Comparison of ENCODE assay signal across 9 cellular contexts in the genomic region with DNA sequence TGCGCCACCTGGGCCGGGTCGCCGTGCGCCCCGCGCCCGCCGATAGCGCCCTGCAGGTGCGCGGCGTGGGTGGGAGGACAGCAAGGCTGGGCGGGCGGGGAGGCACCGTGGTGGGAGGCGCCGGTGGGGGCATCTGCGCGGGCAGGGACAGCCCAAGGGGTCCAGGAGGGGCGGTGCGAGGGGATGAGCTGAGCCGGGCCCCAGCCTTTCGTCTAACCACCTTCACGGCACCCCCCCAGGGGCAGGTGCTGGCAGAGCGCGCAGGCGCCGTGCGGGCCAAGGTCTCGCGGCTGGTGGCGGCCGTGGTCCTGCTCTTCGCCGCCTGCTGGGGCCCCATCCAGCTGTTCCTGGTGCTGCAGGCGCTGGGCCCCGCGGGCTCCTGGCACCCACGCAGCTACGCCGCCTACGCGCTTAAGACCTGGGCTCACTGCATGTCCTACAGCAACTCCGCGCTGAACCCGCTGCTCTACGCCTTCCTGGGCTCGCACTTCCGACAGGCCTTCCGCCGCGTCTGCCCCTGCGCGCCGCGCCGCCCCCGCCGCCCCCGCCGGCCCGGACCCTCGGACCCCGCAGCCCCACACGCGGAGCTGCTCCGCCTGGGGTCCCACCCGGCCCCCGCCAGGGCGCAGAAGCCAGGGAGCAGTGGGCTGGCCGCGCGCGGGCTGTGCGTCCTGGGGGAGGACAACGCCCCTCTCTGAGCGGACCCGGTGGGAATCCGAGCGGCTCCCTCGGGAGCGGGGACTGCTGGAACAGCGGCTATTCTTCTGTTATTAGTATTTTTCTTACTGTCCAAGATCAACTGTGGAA. TPM values are rescaled to one million over a fixed set of nuclear protein-coding genes. Genes with fewer than 3 reads are reported as not detected.
DNase-seq lines count a peak whose midpoint lies in the region; ATAC-seq and TF ChIP-seq lines count a peak whose summit lies in the region.
"Had no signal": no experiment of that assay in that cellular context is flagged by ENCODE, and none has a peak within 500 bp of the region (broad histone marks: within the 10 kb centered on the region; RNA-seq: fewer than 3 reads in every experiment).

No MANE protein-coding gene starts in this region.

- H3K27me3 ChIP-seq in GM23248 (replicated peaks; ENCODE audit: insufficient read depth), result peaks cover 26% of the 10 kb centered on the region
- no peaks in the 10 kb centered on the region for H3K27me3 ChIP-seq in naive thymus-derived CD4-positive, alpha-beta T cell (ENCODE audit: control insufficient read depth in 2 of 2, insufficient read depth in 2 of 2, low read length in 2 of 2)

- H4K20me1 ChIP-seq in GM23248 (ENCODE audit: insufficient read depth), result no peaks in the 10 kb centered on the region

- POLR2A ChIA-PET in activated naive CD8-positive, alpha-beta T cell treated with anti-CD3 and anti-CD28 coated beads, Interleukin-2, amount 10 ng/mL, durations not matched to agents 7 days and 5 days (lab: Charles Lee), result interaction anchor here (0.6 to 3.2 kb wide), 5 partner anchors 12 to 119 kb away, joined by 3 to 26 read pairs (median 3); partner anchors contain the start of genes MED16, RNU6-9 and WDR18
- POLR2A ChIA-PET in naive thymus-derived CD4-positive, alpha-beta T cell (lab: Charles Lee), result interaction anchor here (0.8 to 8.8 kb wide), 12 partner anchors 10 to 147 kb away, joined by 3 to 82 read pairs (median 5); partner anchors contain the start of genes ARHGAP45, CFD, MED16 and RNU6-9

- 5 to 7% methylated on average over 39 to 58 of the region's 84 CpGs for WGBS in GM23248 (ENCODE audit: low coverage in 1 of 2, low lambda C conversion rate in 2 of 2, missing lambda C conversion rate in 2 of 2), 2 experiments

- H3K4me3 ChIP-seq in GM23248 (no peak overlapping the region), SK-N-MC (peak overlapping the region; percentile 65)
- peak overlapping the region; percentile 21 for H3K4me3 ChIP-seq in naive thymus-derived CD4-positive, alpha-beta T cell (ENCODE audit: low read length)

- no peaks in the 10 kb centered on the region for H3K9me3 ChIP-seq in GM23248 (ENCODE audit: low read depth)
- H3K9me3 ChIP-seq in SK-N-MC (ENCODE audit: low read depth, low read length), result no peaks in the 10 kb centered on the region
- no peaks in the 10 kb centered on the region for H3K9me3 ChIP-seq in naive thymus-derived CD4-positive, alpha-beta T cell (ENCODE audit: control insufficient read depth in 2 of 3, low read length in 3 of 3)

- peaks cover 6% of the 10 kb centered on the region; the same call in 1 of the 2 replicates for H3K79me2 ChIP-seq in GM23248 (ENCODE audit: insufficient read depth)

- intact Hi-C loops in naive thymus-derived CD4-positive, alpha-beta T cell (cut with micrococcal nuclease), result loop anchor here (1.0 to 5.0 kb wide), 5 partner anchors 13 to 321 kb away; partner anchors contain the start of genes ATP5F1D (in 1 of the 2) and RNF126 (in 1 of the 2)

- H3K27ac Mint-ChIP-seq in activated naive CD8-positive, alpha-beta T cell treated with anti-CD3 and anti-CD28 coated beads, Interleukin-2, amount 10 ng/mL, durations not matched to agents 7 days and 5 days, result peak overlapping the region; percentile 61
- peak overlapping the region in 8 of 9 donors; percentile 51 to 97 (median 80) for H3K27ac Mint-ChIP-seq in naive thymus-derived CD4-positive, alpha-beta T cell
- no peak overlapping the region for H3K27ac Mint-ChIP-seq in endothelial cell (ENCODE audit: unreplicated experiment)

- H3K4me1 ChIP-seq in GM23248 (ENCODE audit: insufficient read depth), result no peaks in the 10 kb centered on the region
- H3K4me1 ChIP-seq in naive thymus-derived CD4-positive, alpha-beta T cell (ENCODE audit: control insufficient read depth in 2 of 2, insufficient read depth in 2 of 2, low read length in 2 of 2), result peaks cover 9 to 15% of the 10 kb centered on the region in 2 donors

- H3F3A ChIP-seq in GM23248 (ENCODE audit: insufficient read depth), result 0 out of 2 replicates have a peak, but pooled peaks cover 6% of the 10 kb centered on the region

- peaks cover 8% of the 10 kb centered on the region for H3K27me3 Mint-ChIP-seq in activated naive CD8-positive, alpha-beta T cell treated with anti-CD3 and anti-CD28 coated beads, Interleukin-2, amount 10 ng/mL, durations not matched to agents 7 days and 5 days
- H3K27me3 Mint-ChIP-seq in naive thymus-derived CD4-positive, alpha-beta T cell, result peaks cover 0 to 5% (median 0%) of the 10 kb centered on the region in 5 donors
- H3K27me3 Mint-ChIP-seq in endothelial cell (ENCODE audit: unreplicated experiment), result peaks cover 7% of the 10 kb centered on the region

- no peak overlapping the region for H3K4me2 ChIP-seq in GM23248 (ENCODE audit: unreplicated experiment)

- H3K27ac ChIP-seq in 22Rv1 (peak overlapping the region; percentile 84), GM23248 (no peak overlapping the region), SK-N-MC (no peak overlapping the region)
- peak overlapping the region; percentile 64 for H3K27ac ChIP-seq in naive thymus-derived CD4-positive, alpha-beta T cell (ENCODE audit: low read depth, low read length)

- H3K36me3 Mint-ChIP-seq in activated naive CD8-positive, alpha-beta T cell treated with anti-CD3 and anti-CD28 coated beads, Interleukin-2, amount 10 ng/mL, durations not matched to agents 7 days and 5 days, result no peaks in the 10 kb centered on the region
- no peaks in the 10 kb centered on the region for H3K36me3 Mint-ChIP-seq in naive thymus-derived CD4-positive, alpha-beta T cell
- H3K36me3 Mint-ChIP-seq in endothelial cell (ENCODE audit: low read depth, unreplicated experiment), result peaks cover 6% of the 10 kb centered on the region

- H3K36me3 ChIP-seq in GM23248 (ENCODE audit: low read depth) (no peaks in the 10 kb centered on the region), SK-N-MC (ENCODE audit: insufficient read depth, low read length) (no peaks in the 10 kb centered on the region)
- H3K36me3 ChIP-seq in naive thymus-derived CD4-positive, alpha-beta T cell (ENCODE audit: control insufficient read depth in 2 of 3, insufficient read depth in 3 of 3, low read length in 3 of 3), result peaks cover 0 to 2% (median 0%) of the 10 kb centered on the region in 3 experiments

- CTCF ChIA-PET in naive thymus-derived CD4-positive, alpha-beta T cell (lab: Charles Lee), result interaction anchor here (0.6 to 6.9 kb wide), 13 partner anchors 9 to 188 kb away, joined by 3 to 106 read pairs (median 4); partner anchors contain the start of genes MED16, RNU6-9 and WDR18

- H3K9ac ChIP-seq in GM23248 (no peak overlapping the region), SK-N-MC (ENCODE audit: insufficient read length) (no peak overlapping the region)

- H3K4me3 Mint-ChIP-seq in activated naive CD8-positive, alpha-beta T cell treated with anti-CD3 and anti-CD28 coated beads, Interleukin-2, amount 10 ng/mL, durations not matched to agents 7 days and 5 days, result peak overlapping the region; percentile 84
- peak overlapping the region; percentile 74 to 91 (median 85) for H3K4me3 Mint-ChIP-seq in naive thymus-derived CD4-positive, alpha-beta T cell
- no peak overlapping the region for H3K4me3 Mint-ChIP-seq in endothelial cell (ENCODE audit: unreplicated experiment)

- TF ChIP-seq CTCF in 22Rv1 (IDR thresholded peaks at IDR 0.05) (peak; percentile 15; the same call in 1 of the 2 replicates), endothelial cell (IDR thresholded peaks at IDR 0.05; ENCODE audit: unreplicated experiment) (no peak)

- in situ Hi-C loops in GM23248 (cut with MboI), result no loop called here

- no peaks in the 10 kb centered on the region for H3K9me2 ChIP-seq in GM23248 (ENCODE audit: insufficient read depth)

- ATAC-seq in activated naive CD8-positive, alpha-beta T cell treated with anti-CD3 and anti-CD28 coated beads, Interleukin-2, amount 10 ng/mL, durations not matched to agents 7 days and 5 days (ENCODE audit: low read depth), result peak; percentile 40
- peak; percentile 70 for ATAC-seq in naive thymus-derived CD4-positive, alpha-beta T cell

- H2AFZ ChIP-seq in GM23248, result no peak overlapping the region

- H3K9me3 Mint-ChIP-seq in activated naive CD8-positive, alpha-beta T cell treated with anti-CD3 and anti-CD28 coated beads, Interleukin-2, amount 10 ng/mL, durations not matched to agents 7 days and 5 days, result no peaks in the 10 kb centered on the region
- H3K9me3 Mint-ChIP-seq in naive thymus-derived CD4-positive, alpha-beta T cell, result no peaks in the 10 kb centered on the region
- no peaks in the 10 kb centered on the region for H3K9me3 Mint-ChIP-seq in endothelial cell (ENCODE audit: unreplicated experiment)

- DNase-seq in GM23248 (peak; percentile 55), SK-N-MC (ENCODE audit: low read depth, low spot score) (no peak), amygdala (lab: John Stamatoyannopoulos, UW) (no peak), NCI-H1694 (lab: John Stamatoyannopoulos, UW) (no peak), endothelial cell (ENCODE audit: low spot score) (no peak)
- peak; percentile 80 for DNase-seq in activated naive CD8-positive, alpha-beta T cell treated with anti-CD3 and anti-CD28 coated beads, Interleukin-2, amount 10 ng/mL, durations not matched to agents 7 days and 5 days
- DNase-seq in naive thymus-derived CD4-positive, alpha-beta T cell, result peak; percentile 61 to 77 (median 76)

- H3K4me1 Mint-ChIP-seq in activated naive CD8-positive, alpha-beta T cell treated with anti-CD3 and anti-CD28 coated beads, Interleukin-2, amount 10 ng/mL, durations not matched to agents 7 days and 5 days, result peaks cover 12% of the 10 kb centered on the region
- peaks cover 5 to 26% (median 18%) of the 10 kb centered on the region in 7 donors for H3K4me1 Mint-ChIP-seq in naive thymus-derived CD4-positive, alpha-beta T cell
- peaks cover 2% of the 10 kb centered on the region for H3K4me1 Mint-ChIP-seq in endothelial cell (ENCODE audit: unreplicated experiment)

RNA-seq across cellular contexts. Expression of gene KISS1R, which starts 3.1 kb away (rescaled TPM):
- total RNA-seq in GM23248 (2014; rRNA removed; shearing (Covaris generic)), result not detected in 2 replicates
- not detected in 2 replicates for polyA plus RNA-seq in GM23248 (2016; fragmentation: Nextera tagmentation; extraction: Ambion mirVana)
- 1 to 10 TPM; 2.9 to 3.1 TPM for total RNA-seq in activated naive CD8-positive, alpha-beta T cell treated with anti-CD3 and anti-CD28 coated beads, Interleukin-2, amount 10 ng/mL, durations not matched to agents 7 days and 5 days
- total RNA-seq in naive thymus-derived CD4-positive, alpha-beta T cell, result 1 to 10 TPM; 1.1 to 3.0 (median 1.7) TPM
- under 1 TPM; 0.72 to 0.85 TPM for polyA plus RNA-seq in naive thymus-derived CD4-positive, alpha-beta T cell
- not detected for total RNA-seq in endothelial cell (ENCODE audit: unreplicated experiment)

RNA-seq across cellular contexts. Expression of gene ARID3A, which starts 5.6 kb away (rescaled TPM):
- 6.7 and 8.5 TPM in 2 replicates for total RNA-seq in GM23248 (2014; rRNA removed; shearing (Covaris generic))
- polyA plus RNA-seq in GM23248 (2016; fragmentation: Nextera tagmentation; extraction: Ambion mirVana), result 2.4 and 2.8 TPM in 2 replicates
- 10 to 100 TPM; 28.7 to 33.2 TPM for total RNA-seq in activated naive CD8-positive, alpha-beta T cell treated with anti-CD3 and anti-CD28 coated beads, Interleukin-2, amount 10 ng/mL, durations not matched to agents 7 days and 5 days
- 10 to 100 TPM in 3 of 5 experiments, 1 to 10 TPM in 2; 7.1 to 33.1 (median 10.2) TPM for total RNA-seq in naive thymus-derived CD4-positive, alpha-beta T cell
- under 1 TPM; 0.57 to 0.95 TPM for polyA plus RNA-seq in naive thymus-derived CD4-positive, alpha-beta T cell
- 108 TPM for total RNA-seq in endothelial cell (ENCODE audit: unreplicated experiment)

RNA-seq across cellular contexts. Expression of gene R3HDM4, which starts 7.2 kb away (rescaled TPM):
- total RNA-seq in GM23248 (2014; rRNA removed; shearing (Covaris generic)), result 41.6 and 50.9 TPM in 2 replicates
- 52.7 and 58.1 TPM in 2 replicates for polyA plus RNA-seq in GM23248 (2016; fragmentation: Nextera tagmentation; extraction: Ambion mirVana)
- 100 to 1,000 TPM; 108 to 113 TPM for total RNA-seq in activated naive CD8-positive, alpha-beta T cell treated with anti-CD3 and anti-CD28 coated beads, Interleukin-2, amount 10 ng/mL, durations not matched to agents 7 days and 5 days
- total RNA-seq in naive thymus-derived CD4-positive, alpha-beta T cell, result 100 to 1,000 TPM; 123 to 219 (median 184) TPM
- polyA plus RNA-seq in naive thymus-derived CD4-positive, alpha-beta T cell, result 100 to 1,000 TPM; 195 to 251 TPM
- 40.6 TPM for total RNA-seq in endothelial cell (ENCODE audit: unreplicated experiment)

RNA-seq across cellular contexts. Expression of gene RNU6-9, which starts 27.0 kb away (rescaled TPM):
- total RNA-seq in GM23248 (2014; rRNA removed; shearing (Covaris generic)), result not detected in 2 replicates
- not detected in 2 replicates for polyA plus RNA-seq in GM23248 (2016; fragmentation: Nextera tagmentation; extraction: Ambion mirVana)
- not detected for total RNA-seq in activated naive CD8-positive, alpha-beta T cell treated with anti-CD3 and anti-CD28 coated beads, Interleukin-2, amount 10 ng/mL, durations not matched to agents 7 days and 5 days
- total RNA-seq in naive thymus-derived CD4-positive, alpha-beta T cell, result not detected
- polyA plus RNA-seq in naive thymus-derived CD4-positive, alpha-beta T cell, result not detected
- not detected for total RNA-seq in endothelial cell (ENCODE audit: unreplicated experiment)
- total RNA-seq: temporal lobe had no signal

RNA-seq across cellular contexts. Expression of gene MED16, which starts 27.3 kb away (rescaled TPM):
- total RNA-seq in GM23248 (2014; rRNA removed; shearing (Covaris generic)), result 20.9 and 26.6 TPM in 2 replicates
- polyA plus RNA-seq in GM23248 (2016; fragmentation: Nextera tagmentation; extraction: Ambion mirVana), result 66.5 and 66.9 TPM in 2 replicates
- 10 to 100 TPM; 53.6 to 72.7 TPM for total RNA-seq in activated naive CD8-positive, alpha-beta T cell treated with anti-CD3 and anti-CD28 coated beads, Interleukin-2, amount 10 ng/mL, durations not matched to agents 7 days and 5 days
- total RNA-seq in naive thymus-derived CD4-positive, alpha-beta T cell, result 10 to 100 TPM; 47.5 to 78.2 (median 67.6) TPM
- polyA plus RNA-seq in naive thymus-derived CD4-positive, alpha-beta T cell, result 100 to 1,000 TPM in 1 of 2 donors, 10 to 100 TPM in 1; 65.7 to 142 TPM
- 66.5 TPM for total RNA-seq in endothelial cell (ENCODE audit: unreplicated experiment)

Comparison
In these comparisons a context has a peak if more than half of its experiments do, and no peak if none do; other contexts are left out.
1. H3K27ac ChIP-seq: peak in 22Rv1 (single experiment) and naive thymus-derived CD4-positive, alpha-beta T cell (single experiment); none in GM23248 (single experiment) and SK-N-MC (single experiment).
2. DNase-seq: peak in GM23248 (single experiment), activated naive CD8-positive, alpha-beta T cell treated with anti-CD3 and anti-CD28 coated beads, Interleukin-2, amount 10 ng/mL, durations not matched to agents 7 days and 5 days (single experiment) and naive thymus-derived CD4-positive, alpha-beta T cell (9 of 9); none in SK-N-MC (single experiment), amygdala (0 of 56), NCI-H1694 (single experiment) and endothelial cell (single experiment).